8 cellular contexts compared by ENCODE assay signal in the genomic region with DNA sequence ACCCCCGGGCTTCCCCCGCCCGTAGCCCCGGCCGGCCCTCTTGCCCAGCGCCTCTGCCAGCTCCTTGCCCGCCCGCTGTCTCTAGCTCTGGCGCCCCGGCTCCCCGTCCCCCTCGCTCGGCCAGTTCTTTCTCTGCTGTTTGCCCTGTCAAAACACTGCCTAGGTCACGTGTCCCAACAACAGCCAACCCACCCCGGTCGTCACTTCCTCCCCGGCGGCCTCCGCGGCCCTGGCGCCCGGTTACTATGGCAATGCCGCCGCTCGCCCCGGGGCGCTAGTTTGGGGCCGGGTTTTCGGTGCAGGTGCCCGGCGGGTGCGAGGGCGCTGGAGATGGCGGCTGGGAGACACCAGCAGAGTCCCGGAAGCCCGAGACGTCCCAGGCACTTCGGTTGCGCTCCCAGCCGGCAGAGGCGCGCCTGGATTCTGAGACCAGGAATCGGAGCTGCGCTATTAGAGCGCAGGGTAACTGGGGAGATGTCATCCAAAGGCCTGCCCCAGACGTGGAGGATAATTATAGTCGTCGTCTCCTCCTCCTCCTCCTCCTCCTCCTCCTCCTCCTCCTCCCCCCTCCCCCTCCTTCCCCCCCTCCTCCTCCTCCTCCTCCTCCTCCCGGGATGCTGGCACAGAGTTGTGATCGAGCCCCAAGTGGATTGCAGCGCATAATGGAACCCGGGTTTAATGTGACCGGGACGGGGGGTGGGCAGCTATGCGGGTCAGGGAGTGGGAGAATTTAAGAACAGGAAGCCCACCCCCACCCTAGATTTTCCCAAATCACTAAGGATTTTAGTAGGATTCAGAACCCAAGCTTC. TPM values are rescaled to one million over a fixed set of nuclear protein-coding genes. Genes with fewer than 3 reads are reported as not detected.
DNase-seq lines count a peak whose midpoint lies in the region; ATAC-seq and TF ChIP-seq lines count a peak whose summit lies in the region.

Gene ATOSA, minus strand, starts transcription at position 157 of the 809 bp plus-strand sequence. CDS start 1,367 bp downstream, outside the sequence.

- no TSS peak for BruUV-seq in Caco-2 (replicated peaks; lab: Mats Ljungman, UMichigan)

- H3K9me3 ChIP-seq in Caco-2 (no peaks in the 10 kb centered on the region), HUES48 (ENCODE audit: control insufficient read depth, insufficient read depth, low read length) (no peaks in the 10 kb centered on the region), NT2/D1 (ENCODE audit: insufficient read depth, low read length) (no peaks in the 10 kb centered on the region), mesodermal cell (ENCODE audit: control insufficient read depth, low read length) (no peaks in the 10 kb centered on the region)

- peaks cover 9% of the 10 kb centered on the region for H3K4me1 ChIP-seq in Caco-2
- 0 out of 2 replicates have a peak, but pooled peaks cover 9% of the 10 kb centered on the region for H3K4me1 ChIP-seq in HUES48 (ENCODE audit: control insufficient read depth, insufficient read depth, low read length)
- no peaks in the 10 kb centered on the region for H3K4me1 ChIP-seq in NT2/D1 (ENCODE audit: insufficient read depth, insufficient read length)
- no peaks in the 10 kb centered on the region for H3K4me1 ChIP-seq in mesodermal cell (ENCODE audit: control insufficient read depth, insufficient read depth, low read length, poor library complexity, severe bottlenecking)

- 0% methylated on average over 21 to 40 of the region's 55 CpGs for WGBS in mesodermal cell (ENCODE audit: insufficient coverage in 2 of 2), 2 experiments

- peak; percentile 88 to 94 for DNase-seq in Caco-2
- DNase-seq in NT2/D1 (ENCODE audit: low read depth, low spot score) = peak; percentile 69
- peak; percentile 89 for DNase-seq in activated CD8-positive, alpha-beta memory T cell treated with anti-CD3 and anti-CD28 coated beads, Interleukin-2, amount 50 U/mL, for 4 hours
- peak; percentile 72 to 81 for DNase-seq in stimulated activated CD8-positive, alpha-beta memory T cell treated with anti-CD3 and anti-CD28 coated beads, Interleukin-15, amount 100 ng/mL, for 4 hours (ENCODE audit: low read depth in 2 of 2)

- peak; percentile 61 for ATAC-seq in GM21381 (IDR thresholded peaks at IDR 0.05; ENCODE audit: unreplicated experiment)

- peak in 1 of 2 experiments; percentile 18 for TF ChIP-seq CTCF in Caco-2 (IDR thresholded peaks at IDR 0.05; ENCODE audit: insufficient read depth in 1 of 2, low read depth in 1 of 2, low read length in 1 of 2, severe bottlenecking in 1 of 2, unreplicated experiment in 1 of 2)

- H3K9me3 Mint-ChIP-seq in Caco-2 (ENCODE audit: unreplicated experiment) = no peaks in the 10 kb centered on the region

- no peaks in the 10 kb centered on the region for H3K27me3 ChIP-seq in Caco-2 (replicated peaks; ENCODE audit: control insufficient read depth, insufficient read depth, low read length)
- 0 out of 2 replicates have a peak, but pooled peaks cover 5% of the 10 kb centered on the region for H3K27me3 ChIP-seq in HUES48 (ENCODE audit: control insufficient read depth, insufficient read depth, low read length)
- H3K27me3 ChIP-seq in NT2/D1 (ENCODE audit: insufficient read depth, insufficient read length) = peaks cover 8% of the 10 kb centered on the region

- intact Hi-C loops in Caco-2 (cut with micrococcal nuclease; ENCODE audit: unreplicated experiment) = loop anchor here (1.0 to 5.0 kb wide), 3 partner anchors 30 to 427 kb away; no protein-coding TSS in a partner anchor

- H3K4me3 ChIP-seq in Caco-2 (ENCODE audit: low read depth, low read length) (peak within 1 kb of the TSS; percentile 92), HUES48 (ENCODE audit: low read depth, low read length) (peak within 1 kb of the TSS; percentile 82), NT2/D1 (ENCODE audit: insufficient read length, low read depth) (peak within 1 kb of the TSS; percentile 71), mesodermal cell (ENCODE audit: extremely low read depth, insufficient read depth, low read length, poor library complexity, severe bottlenecking) (peak within 1 kb of the TSS; percentile 70)

- peaks cover 5% of the 10 kb centered on the region for H3K27me3 Mint-ChIP-seq in Caco-2 (ENCODE audit: insufficient read depth, unreplicated experiment)

- POLR2A ChIA-PET in Caco-2 (lab: Charles Lee) = interaction anchor here (0.5 to 0.7 kb wide), 3 partner anchors 39 to 384 kb away, joined by 3 to 6 read pairs (median 3); partner anchors contain the start of gene MYO5C

- H3K36me3 Mint-ChIP-seq in Caco-2 (ENCODE audit: insufficient read depth, unreplicated experiment) = peaks cover 14% of the 10 kb centered on the region

- CTCF ChIA-PET in Caco-2 (lab: Charles Lee) = interaction anchor here (0.7 to 1.0 kb wide), 5 partner anchors 19 to 446 kb away, joined by 3 to 8 read pairs (median 3); no protein-coding TSS in a partner anchor

- peak within 1 kb of the TSS; percentile 92 for H3K4me3 Mint-ChIP-seq in Caco-2 (ENCODE audit: unreplicated experiment)

- H3K4me1 Mint-ChIP-seq in Caco-2 (ENCODE audit: low read depth, unreplicated experiment) = no peaks in the 10 kb centered on the region

- in situ Hi-C loops in endometrial microvascular endothelial cells (cut with HindIII; ENCODE audit: inconsistent ontology term, low pct_unique_long_range_greater_than_20kb, low sequenced_read_pairs) = no loop called here

- H3K36me3 ChIP-seq in Caco-2 (ENCODE audit: control insufficient read depth, insufficient read depth, low read length) = no peaks in the 10 kb centered on the region
- H3K36me3 ChIP-seq in HUES48 (ENCODE audit: control insufficient read depth, insufficient read depth, low read length) = no peaks in the 10 kb centered on the region
- no peaks in the 10 kb centered on the region for H3K36me3 ChIP-seq in NT2/D1 (ENCODE audit: insufficient read depth, insufficient read length, low read length)
- H3K36me3 ChIP-seq in mesodermal cell (ENCODE audit: control insufficient read depth, insufficient read depth, low read length) = no peaks in the 10 kb centered on the region

- H3K27ac ChIP-seq in HUES48 (ENCODE audit: low read depth, low read length) (peak within 1 kb of the TSS; percentile 82), mesodermal cell (ENCODE audit: low read depth, low read length, severe bottlenecking) (peak within 1 kb of the TSS; percentile 88)

- peak within 1 kb of the TSS; percentile 49; the same call in 1 of the 2 replicates for H3K9ac ChIP-seq in HUES48 (ENCODE audit: low read depth, low read length)
- H3K9ac ChIP-seq in NT2/D1 (ENCODE audit: insufficient read length, low read depth) = peak within 1 kb of the TSS; percentile 80

- H3K27ac Mint-ChIP-seq in Caco-2 (ENCODE audit: unreplicated experiment) = peak within 1 kb of the TSS; percentile 89

RNA-seq across cellular contexts. Expression of gene ATOSA, which starts in this region (rescaled TPM):
- 17.6 and 18.4 TPM in 2 replicates for total RNA-seq in Caco-2 (2022)
- total RNA-seq in endometrial microvascular endothelial cells (ENCODE audit: inconsistent ontology term) = 11.2 TPM
- polyA plus RNA-seq in mesodermal cell (2013, experiment 1 of 2) = 16.5 TPM
- polyA plus RNA-seq in mesodermal cell (2013, experiment 2 of 2) = 18.8 TPM

Comparison
In these comparisons a context has a peak if more than half of its experiments do, and no peak if none do; other contexts are left out.
1. Peak in every context shown above with its lines: DNase-seq, ATAC-seq, H3K4me3 ChIP-seq and H3K27ac ChIP-seq.